Comparison of ENCODE assay signal across 19 cellular contexts in genomic region chr1:178503849-178504248, GRCh38. TPM values are rescaled to one million over a fixed set of nuclear protein-coding genes. Genes with fewer than 3 reads are reported as not detected.
"Had no signal": no experiment of that assay in that cellular context is flagged by ENCODE, and none has a peak within 500 bp of the region (broad histone marks: within the 10 kb centered on the region; RNA-seq: fewer than 3 reads in every experiment).

No MANE protein-coding gene starts in this region.

- DNase-seq: Kasumi-1, MM.1S, NCI-H1092 treated with DMSO at 0.1 percent for 48 hours, NCI-H146, NCI-H1694 treated with DMSO at 0.1 percent for 48 hours, NCI-H2029, NCI-H2081 treated with DMSO at 0.1 percent for 48 hours, NCI-H2227 treated with DMSO at 0.1 percent for 48 hours, NCI-H69, NCI-H774, Right ventricle myocardium superior, RPMI8226, SIG-M5 had no signal

- FAIRE-seq: HTR-8/SVneo, K562, RCC 7860 had no signal

- ATAC-seq: K562 had no signal

RNA-seq across cellular contexts. Expression of gene CLEC20A, which starts 7.1 kb away (rescaled TPM):
- total RNA-seq: K562, M059J, NCI-H460, Right ventricle myocardium superior, SJSA1 had no signal

RNA-seq across cellular contexts. Expression of gene TEX35, which starts 9.1 kb away (rescaled TPM):
- total RNA-seq: K562, M059J, NCI-H460, SJSA1 had no signal
